8 cellular contexts compared by ENCODE assay signal in genomic region chr3:179260949-179261765, GRCh38. TPM values are rescaled to one million over a fixed set of nuclear protein-coding genes. Genes with fewer than 3 reads are reported as not detected.
A peak's percentile ranks its signal among the peaks of the same experiment; 100 is the strongest.
DNase-seq lines count a peak whose midpoint lies in the region; ATAC-seq and TF ChIP-seq lines count a peak whose summit lies in the region.

No MANE protein-coding gene starts in this region.

- intact Hi-C loops in Caco-2 (cut with micrococcal nuclease; ENCODE audit: unreplicated experiment), result loop anchor here (2.0 kb wide), 1 partner anchor 56 kb away; no protein-coding TSS in a partner anchor

- TF ChIP-seq CTCF in Caco-2 (IDR thresholded peaks at IDR 0.05; ENCODE audit: insufficient read depth in 1 of 2, low read depth in 1 of 2, low read length in 1 of 2, severe bottlenecking in 1 of 2, unreplicated experiment in 1 of 2) (no peak), RWPE2 (IDR thresholded peaks at IDR 0.05; ENCODE audit: poor library complexity, severe bottlenecking) (no peak), omental fat pad (IDR thresholded peaks at IDR 0.05) (no peak)

- H3K9me3 Mint-ChIP-seq in Caco-2 (ENCODE audit: unreplicated experiment), result peaks cover 27% of the 10 kb centered on the region

- POLR2A ChIA-PET in Caco-2 (lab: Charles Lee), result interaction anchor here (0.5 kb wide), 1 partner anchor 39 kb away, joined by 4 read pairs; no protein-coding TSS in a partner anchor

- H3K36me3 ChIP-seq in Caco-2 (ENCODE audit: control insufficient read depth, insufficient read depth, low read length), result no peaks in the 10 kb centered on the region
- no peaks in the 10 kb centered on the region for H3K36me3 ChIP-seq in RWPE2 (ENCODE audit: low read depth)

- CTCF ChIA-PET in Caco-2 (lab: Charles Lee), result no interaction called here

- peaks cover 16% of the 10 kb centered on the region for H3K36me3 Mint-ChIP-seq in Caco-2 (ENCODE audit: insufficient read depth, unreplicated experiment)

- no peaks in the 10 kb centered on the region for H3K27me3 Mint-ChIP-seq in Caco-2 (ENCODE audit: insufficient read depth, unreplicated experiment)

- peak overlapping the region; percentile 84 for H3K27ac Mint-ChIP-seq in Caco-2 (ENCODE audit: unreplicated experiment)

- H3K4me3 Mint-ChIP-seq in Caco-2 (ENCODE audit: unreplicated experiment), result peak overlapping the region; percentile 78

- ATAC-seq in GM19438 (IDR thresholded peaks at IDR 0.05; ENCODE audit: low read depth, unreplicated experiment) (peak; percentile 95), HG03565 (IDR thresholded peaks at IDR 0.05; ENCODE audit: unreplicated experiment) (peak; percentile 74), RWPE2 (ENCODE audit: low read depth) (peak; percentile 96), omental fat pad (ENCODE audit: low FRiP score) (peak; percentile 97)

- H3K4me3 ChIP-seq in Caco-2 (ENCODE audit: low read depth, low read length) (peak overlapping the region; percentile 66), RWPE2 (ENCODE audit: severe bottlenecking) (peak overlapping the region; percentile 41)

- no TSS peak for BruUV-seq in Caco-2 (replicated peaks; lab: Mats Ljungman, UMichigan)

- DNase-seq in Caco-2 (peak; percentile 77 to 87), RWPE2 (ENCODE audit: low spot score) (peak; percentile 60), globus pallidus (ENCODE audit: low spot score) (peak; percentile 64), omental fat pad (ENCODE audit: low spot score) (no peak)
- DNase-seq in activated naive CD4-positive, alpha-beta T cell treated with Interleukin-2 at 50 U/mL for 16 hours, result peak; percentile 69

- H3K27me3 ChIP-seq in Caco-2 (replicated peaks; ENCODE audit: control insufficient read depth, insufficient read depth, low read length) (no peaks in the 10 kb centered on the region; the same call in 1 of the 2 replicates), RWPE2 (ENCODE audit: insufficient read depth, poor library complexity, severe bottlenecking) (no peaks in the 10 kb centered on the region)

- H3K4me1 ChIP-seq in Caco-2, result no peaks in the 10 kb centered on the region
- H3K4me1 ChIP-seq in RWPE2 (ENCODE audit: insufficient read depth, poor library complexity, severe bottlenecking), result no peaks in the 10 kb centered on the region

- H3K9me3 ChIP-seq in Caco-2 (0 out of 2 replicates have a peak, but pooled peaks cover 6% of the 10 kb centered on the region), RWPE2 (ENCODE audit: severe bottlenecking) (no peaks in the 10 kb centered on the region)

- H3K4me1 Mint-ChIP-seq in Caco-2 (ENCODE audit: low read depth, unreplicated experiment), result peaks cover 29% of the 10 kb centered on the region

- H3K27ac ChIP-seq in RWPE2 (ENCODE audit: poor library complexity, severe bottlenecking), result no peak overlapping the region
- H3K27ac ChIP-seq in temporal lobe (ENCODE audit: low read depth, low read length), result peak overlapping the region; percentile 44

RNA-seq across cellular contexts. Expression of gene KCNMB3, which starts 10.2 kb away (rescaled TPM):
- total RNA-seq in Caco-2 (2022) (6.7 and 6.9 TPM in 2 replicates), omental fat pad (1 to 10 TPM; 1.6 to 6.3 (median 3.5) TPM), temporal lobe (1.7 TPM)
